Comparison of ENCODE assay signal across 27 cellular contexts in the genomic region with DNA sequence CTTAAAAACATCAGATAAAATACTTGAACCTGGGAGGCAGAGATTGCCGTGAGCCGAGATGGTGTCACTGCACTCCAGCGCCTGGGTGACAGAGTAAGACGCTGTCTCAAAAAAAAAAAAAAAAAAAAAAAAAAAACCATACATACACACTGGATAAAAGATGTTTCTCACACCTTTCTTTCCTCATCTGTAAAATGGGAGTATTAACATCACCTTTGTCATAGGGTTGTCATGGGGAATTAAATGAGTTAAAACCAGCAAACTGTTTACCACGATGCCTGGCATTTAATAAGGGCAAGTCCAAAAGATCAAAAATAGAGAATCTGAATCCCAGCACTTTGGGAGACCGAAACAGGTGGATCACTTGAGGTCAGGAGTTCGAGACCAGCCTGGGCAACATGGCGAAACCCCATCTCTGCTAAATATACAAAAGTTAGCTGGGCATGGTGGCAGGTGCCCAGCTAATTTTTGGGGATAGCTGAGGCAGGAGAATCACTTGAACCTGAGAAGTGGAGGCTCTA.
"Had no signal": no experiment of that assay in that cellular context is flagged by ENCODE, and none has a peak within 500 bp of the region (broad histone marks: within the 10 kb centered on the region; RNA-seq: fewer than 3 reads in every experiment).

No MANE protein-coding gene starts in this region.

- DNase-seq: colonic mucosa; effector memory CD4-positive, alpha-beta T cell; foreskin keratinocyte; glutamatergic neuron; heart right ventricle; hippocampal formation; left cardiac atrium; left ventricle myocardium superior; natural killer cell; stimulated activated CD4-positive, alpha-beta T cell treated with anti-CD3 and anti-CD28 coated beads, Interleukin-4, amount 100 ng/mL, for 4 hours; stimulated activated naive CD8-positive, alpha-beta T cell treated with anti-CD3 and anti-CD28 coated beads, Interleukin-15, Interleukin-2, amounts not matched to agents 100 U/mL and 50 U/mL, for 24 hours; substantia nigra; testis had no signal

- H3K4me1 ChIP-seq: colonic mucosa, foreskin keratinocyte, pancreas, testis had no signal

- H3K27ac Mint-ChIP-seq: dendritic cell treated with granulocyte-macrophage colony-stimulating factor and Interleukin-4, amounts not matched to agents 40 ng/mL and 50 ng/mL, for 4 days; memory B cell; natural killer cell; stimulated activated memory B cell treated with anti-CD40 and anti-IgM and Interleukin-4, amounts not matched to agents 10 μg/mL and 1 μg/mL and 100 μg/mL, for 72 hours; type B pancreatic cell had no signal

- H3K9me3 ChIP-seq: colonic mucosa, esophagus muscularis mucosa, heart right ventricle, neutrophil, pancreas, spleen, testis, tibial artery had no signal

- H3K36me3 ChIP-seq: colonic mucosa, neutrophil, pancreas, spleen, tibial artery had no signal

- FAIRE-seq: endothelial cell of umbilical vein, islet of Langerhans, pancreas had no signal

- H3K27me3 ChIP-seq: colonic mucosa, esophagus muscularis mucosa, foreskin keratinocyte, heart right ventricle, neutrophil, pancreas, spleen, testis, tibial artery had no signal

- H3K4me3 Mint-ChIP-seq: dendritic cell treated with granulocyte-macrophage colony-stimulating factor and Interleukin-4, amounts not matched to agents 40 ng/mL and 50 ng/mL, for 4 days; memory B cell; natural killer cell; neural crest cell; stimulated activated memory B cell treated with anti-CD40 and anti-IgM and Interleukin-4, amounts not matched to agents 10 μg/mL and 1 μg/mL and 100 μg/mL, for 72 hours; type B pancreatic cell had no signal

- H3K4me3 ChIP-seq: colonic mucosa, esophagus muscularis mucosa, heart right ventricle, lung, pancreas, spleen, testis, tibial artery had no signal

- ATAC-seq: foreskin keratinocyte; heart right ventricle; left cardiac atrium; left ventricle myocardium superior; natural killer cell; pancreas; sciatic nerve; stimulated activated memory B cell treated with anti-CD40 and anti-IgM and Interleukin-4, amounts not matched to agents 10 μg/mL and 1 μg/mL and 100 μg/mL, for 72 hours; stimulated activated naive CD8-positive, alpha-beta T cell treated with anti-CD3 and anti-CD28 coated beads, Interleukin-15, Interleukin-2, amounts not matched to agents 100 U/mL and 50 U/mL, for 24 hours had no signal

- H3K36me3 Mint-ChIP-seq: memory B cell; natural killer cell; stimulated activated memory B cell treated with anti-CD40 and anti-IgM and Interleukin-4, amounts not matched to agents 10 μg/mL and 1 μg/mL and 100 μg/mL, for 72 hours; type B pancreatic cell had no signal

- H3K27me3 Mint-ChIP-seq: dendritic cell treated with granulocyte-macrophage colony-stimulating factor and Interleukin-4, amounts not matched to agents 40 ng/mL and 50 ng/mL, for 4 days; memory B cell; stimulated activated memory B cell treated with anti-CD40 and anti-IgM and Interleukin-4, amounts not matched to agents 10 μg/mL and 1 μg/mL and 100 μg/mL, for 72 hours; type B pancreatic cell had no signal

- H3K9me3 Mint-ChIP-seq: dendritic cell treated with granulocyte-macrophage colony-stimulating factor and Interleukin-4, amounts not matched to agents 40 ng/mL and 50 ng/mL, for 4 days; memory B cell; natural killer cell; neural crest cell; stimulated activated memory B cell treated with anti-CD40 and anti-IgM and Interleukin-4, amounts not matched to agents 10 μg/mL and 1 μg/mL and 100 μg/mL, for 72 hours; type B pancreatic cell had no signal

- H3K27ac ChIP-seq: colonic mucosa, esophagus muscularis mucosa, foreskin keratinocyte, heart right ventricle, neutrophil, pancreas, spleen, testis, tibial artery had no signal
